ENCODE assay signal across 1 cellular context in the genomic region with DNA sequence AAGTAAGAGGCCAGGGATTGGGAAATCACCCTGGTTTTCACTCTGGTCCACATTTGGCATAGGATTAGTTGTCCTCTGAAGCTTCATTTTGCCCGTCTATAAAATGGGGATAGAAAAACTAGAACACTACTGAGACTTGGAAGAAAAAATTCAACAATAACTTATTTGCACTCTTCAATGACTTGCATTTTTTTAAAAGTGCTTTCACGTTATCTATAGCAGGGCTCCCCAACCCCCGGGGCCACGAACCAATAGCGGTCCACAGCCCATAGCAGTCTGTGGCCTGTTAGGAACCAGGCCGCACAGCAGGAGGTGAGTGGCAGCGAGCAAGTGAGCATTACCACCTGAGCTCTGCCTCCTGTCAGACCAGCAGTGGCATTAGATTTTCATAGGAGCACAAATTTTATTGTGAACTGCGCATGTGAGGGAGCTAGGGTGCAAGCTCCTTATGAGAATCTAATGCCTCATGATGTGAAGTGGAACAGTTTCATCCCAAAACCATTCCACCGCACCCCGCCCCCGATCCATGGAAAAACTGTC.
A peak's percentile ranks its signal among the peaks of the same experiment; 100 is the strongest.
TF ChIP-seq lines count a peak whose summit lies in the region.

No MANE protein-coding gene starts in this region.

TF ChIP-seq in HepG2, 621 proteins besides CTCF, POLR2A, EP300 and RAD21 (continued from another document):
- TF ChIP-seq, protein P1, sequence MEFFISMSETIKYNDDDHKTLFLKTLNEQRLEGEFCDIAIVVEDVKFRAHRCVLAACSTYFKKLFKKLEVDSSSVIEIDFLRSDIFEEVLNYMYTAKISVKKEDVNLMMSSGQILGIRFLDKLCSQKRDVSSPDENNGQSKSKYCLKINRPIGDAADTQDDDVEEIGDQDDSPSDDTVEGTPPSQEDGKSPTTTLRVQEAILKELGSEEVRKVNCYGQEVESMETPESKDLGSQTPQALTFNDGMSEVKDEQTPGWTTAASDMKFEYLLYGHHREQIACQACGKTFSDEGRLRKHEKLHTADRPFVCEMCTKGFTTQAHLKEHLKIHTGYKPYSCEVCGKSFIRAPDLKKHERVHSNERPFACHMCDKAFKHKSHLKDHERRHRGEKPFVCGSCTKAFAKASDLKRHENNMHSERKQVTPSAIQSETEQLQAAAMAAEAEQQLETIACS (CRISPR knock-in tag; IDR thresholded peaks at IDR 0.05): no peak
- TF ChIP-seq WIZ (CRISPR knock-in tag; IDR thresholded peaks at IDR 0.05) (no peak), ATRX (CRISPR knock-in tag; IDR thresholded peaks at IDR 0.05; ENCODE audit: borderline replicate concordance) (no peak), NFE2L2 (IDR thresholded peaks at IDR 0.05; ENCODE audit: low read length) (peak; percentile 68), ZNF562 (CRISPR knock-in tag; IDR thresholded peaks at IDR 0.05; ENCODE audit: borderline replicate concordance) (no peak)
- TF ChIP-seq, protein P2, sequence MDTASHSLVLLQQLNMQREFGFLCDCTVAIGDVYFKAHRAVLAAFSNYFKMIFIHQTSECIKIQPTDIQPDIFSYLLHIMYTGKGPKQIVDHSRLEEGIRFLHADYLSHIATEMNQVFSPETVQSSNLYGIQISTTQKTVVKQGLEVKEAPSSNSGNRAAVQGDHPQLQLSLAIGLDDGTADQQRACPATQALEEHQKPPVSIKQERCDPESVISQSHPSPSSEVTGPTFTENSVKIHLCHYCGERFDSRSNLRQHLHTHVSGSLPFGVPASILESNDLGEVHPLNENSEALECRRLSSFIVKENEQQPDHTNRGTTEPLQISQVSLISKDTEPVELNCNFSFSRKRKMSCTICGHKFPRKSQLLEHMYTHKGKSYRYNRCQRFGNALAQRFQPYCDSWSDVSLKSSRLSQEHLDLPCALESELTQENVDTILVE (CRISPR knock-in tag; IDR thresholded peaks at IDR 0.05): no peak
